Comparison of ENCODE assay signal across 8 cellular contexts in the genomic region with DNA sequence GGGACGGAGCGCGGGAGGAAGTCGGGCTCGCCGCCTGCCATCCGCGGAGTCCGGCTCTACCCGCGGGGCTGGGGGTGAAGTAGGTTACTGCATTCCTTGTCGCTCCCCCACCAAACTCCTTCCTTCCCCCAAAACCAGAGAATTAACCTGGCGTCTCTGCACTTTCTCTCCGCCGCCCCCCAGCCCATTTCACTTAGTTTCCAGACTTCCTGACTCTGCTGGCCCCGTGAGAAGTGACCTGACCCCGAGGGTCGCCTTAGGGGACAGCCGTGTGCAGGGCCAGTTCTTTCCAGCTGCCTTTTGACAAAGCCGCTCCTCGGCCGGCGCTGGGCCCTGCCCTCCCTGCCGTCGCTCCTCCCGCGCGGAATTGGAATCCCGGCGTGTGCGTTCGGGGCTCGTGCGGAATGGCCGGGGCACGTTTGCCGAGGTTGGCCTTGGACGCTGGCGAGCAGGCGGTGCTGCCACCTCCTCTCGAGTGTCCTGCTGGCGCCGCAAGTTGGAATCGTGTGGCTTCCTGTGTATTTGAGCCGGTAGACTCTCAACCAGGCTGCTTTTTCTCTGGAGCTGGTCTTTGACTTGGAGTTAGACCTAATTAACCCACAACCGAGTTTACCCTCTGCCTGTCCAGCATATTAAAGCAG. TPM values are rescaled to one million over a fixed set of nuclear protein-coding genes. Genes with fewer than 3 reads are reported as not detected.
A peak's percentile ranks its signal among the peaks of the same experiment; 100 is the strongest.
DNase-seq lines count a peak whose midpoint lies in the region; ATAC-seq, FAIRE-seq and TF ChIP-seq lines count a peak whose summit lies in the region.

No MANE protein-coding gene starts in this region.

- peak; percentile 5 for ATAC-seq in HG03457 (IDR thresholded peaks at IDR 0.05; ENCODE audit: unreplicated experiment)
- ATAC-seq in HG02623 (IDR thresholded peaks at IDR 0.05; ENCODE audit: unreplicated experiment): no peak

- H3K4me1 ChIP-seq in iPS-20b (ENCODE audit: insufficient read depth, low read length) (peaks cover 12% of the 10 kb centered on the region; the same call in 1 of the 2 replicates), sigmoid colon (peaks cover 0 to 23% (median 14%) of the 10 kb centered on the region in 4 donors)

- TF ChIP-seq POLR2A in GM12891 (IDR thresholded peaks at IDR 0.05; ENCODE audit: low read depth, low read length) (no peak), sigmoid colon (IDR thresholded peaks at IDR 0.05) (no peak)

- intact Hi-C loops in sigmoid colon (cut with DNase I): loop anchor here (5.0 to 10.0 kb wide), 2 partner anchors 64 to 122 kb away; partner anchors contain the start of gene GOPC

- peak overlapping the region; percentile 70; the same call in 1 of the 2 replicates for H3K9ac ChIP-seq in iPS-20b (ENCODE audit: low read depth, low read length)

- H3K36me3 ChIP-seq in brain microvascular endothelial cell (replicated peaks) (no peaks in the 10 kb centered on the region), iPS-20b (ENCODE audit: insufficient read depth, low read depth, low read length) (no peaks in the 10 kb centered on the region), sigmoid colon (no peaks in the 10 kb centered on the region)

- DNase-seq in AG09309 (ENCODE audit: low read depth) (no peak), GM12891 (ENCODE audit: insufficient read length, low spot score) (no peak), RPMI7951 (ENCODE audit: low read depth) (peak; percentile 69), brain microvascular endothelial cell (no peak), sigmoid colon (peak; percentile 70)

- no peak for TF ChIP-seq CTCF in AG09309 (IDR thresholded peaks at IDR 0.05; ENCODE audit: control insufficient read depth, insufficient read depth, low read depth, low read length, missing control alignments)
- no peak for TF ChIP-seq CTCF in brain microvascular endothelial cell (IDR thresholded peaks at IDR 0.05; ENCODE audit: low read depth, low read length, missing control alignments)
- TF ChIP-seq CTCF in sigmoid colon (IDR thresholded peaks at IDR 0.05): no peak

- 0 to 1% methylated on average over 46 of the region's 46 CpGs for WGBS in sigmoid colon, 2 donors

- peaks cover 10% of the 10 kb centered on the region for H3K9me3 ChIP-seq in iPS-20b (ENCODE audit: insufficient read depth, low read depth, low read length)
- H3K9me3 ChIP-seq in sigmoid colon: no peaks in the 10 kb centered on the region

- H3K27me3 ChIP-seq in brain microvascular endothelial cell (replicated peaks) (no peaks in the 10 kb centered on the region), iPS-20b (ENCODE audit: insufficient read depth, low read length) (peaks cover 28% of the 10 kb centered on the region), sigmoid colon (no peaks in the 10 kb centered on the region)

- in situ Hi-C loops in brain microvascular endothelial cell (cut with HindIII; ENCODE audit: low pct_ligation_motif_present, low sequenced_read_pairs): no loop called here

- peak; percentile 26 for FAIRE-seq in GM12891 (lab: Jason Lieb, UNC)

- TF ChIP-seq EP300 in sigmoid colon (IDR thresholded peaks at IDR 0.05): no peak

- H3K27ac ChIP-seq in brain microvascular endothelial cell: peak overlapping the region; percentile 43
- H3K27ac ChIP-seq in iPS-20b (ENCODE audit: low read length): no peak overlapping the region
- H3K27ac ChIP-seq in sigmoid colon: peak overlapping the region; percentile 81 to 88 (median 84)

- H3K4me3 ChIP-seq in AG09309 (ENCODE audit: control insufficient read depth, low read depth, low read length) (peak overlapping the region; percentile 86), brain microvascular endothelial cell (ENCODE audit: low read depth, low read length) (peak overlapping the region; percentile 91), iPS-20b (ENCODE audit: low read length) (peak overlapping the region; percentile 88), sigmoid colon (peak overlapping the region; percentile 57 to 82 (median 76))

TF ChIP-seq in GM12891, 5 proteins besides CTCF, POLR2A, EP300 and RAD21:
- TF ChIP-seq POU2F2 (IDR thresholded peaks at IDR 0.05; ENCODE audit: low read depth, low read length): no peak
- TF ChIP-seq SPI1 (IDR thresholded peaks at IDR 0.05; ENCODE audit: low read depth, low read length): no peak
- no peak for TF ChIP-seq TAF1 (IDR thresholded peaks at IDR 0.05; ENCODE audit: low read depth, low read length)

RNA-seq across cellular contexts. Expression of gene DCBLD1, which starts 0.7 kb away (rescaled TPM):
- 1.3 TPM for polyA plus RNA-seq in GM12891 (2012; ENCODE audit: low read depth, missing spikeins)
- total RNA-seq in RPMI7951 (2014; rRNA removed; shearing (Covaris generic)): 23.9 and 30.3 TPM in 2 replicates
- total RNA-seq in sigmoid colon: 10 to 100 TPM in 2 of 4 donors, 1 to 10 TPM in 2; 5.8 to 16.3 (median 9.7) TPM
- 1 to 10 TPM; 2.3 to 6.8 (median 4.2) TPM for polyA plus RNA-seq in sigmoid colon

RNA-seq across cellular contexts. Expression of gene ROS1, which starts 57.4 kb away (rescaled TPM):
- polyA plus RNA-seq in GM12891 (2012; ENCODE audit: low read depth, missing spikeins): not detected
- 0.36 and 0.49 TPM in 2 replicates for total RNA-seq in RPMI7951 (2014; rRNA removed; shearing (Covaris generic))
- not detected for total RNA-seq in sigmoid colon
- polyA plus RNA-seq in sigmoid colon: under 1 TPM in 1 of 3 donors, not detected in 2; 0.07 TPM

Comparison
In these comparisons a context has a peak if more than half of its experiments do, and no peak if none do; other contexts are left out.
1. DNase-seq: peak in RPMI7951 (single experiment) and sigmoid colon (single experiment); none in AG09309 (single experiment), GM12891 (single experiment) and brain microvascular endothelial cell (single experiment).
2. Peak in every context shown above with its lines, with median percentiles within 50 percentile points of each other: H3K4me3 ChIP-seq.